ENCODE assay signal across 9 cellular contexts in the genomic region with DNA sequence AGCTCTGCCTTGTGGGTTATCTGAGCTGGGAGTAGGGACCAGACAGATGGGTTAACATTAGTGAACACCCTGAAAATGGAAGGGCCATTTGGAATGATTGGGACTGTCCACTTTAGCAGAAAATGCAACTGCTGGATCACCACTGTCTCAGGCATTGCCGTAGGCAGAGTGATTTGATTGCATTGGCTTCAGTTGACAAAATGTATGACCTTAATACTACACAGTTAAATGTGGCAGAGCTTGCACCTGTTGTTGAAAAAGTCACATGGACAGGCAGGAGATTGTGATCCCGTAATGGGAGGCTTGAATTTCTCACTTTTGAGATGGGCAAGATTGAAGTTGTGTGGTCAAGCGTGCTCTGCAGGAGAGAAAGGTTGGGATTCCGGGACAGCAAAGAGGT.
"Had no signal": no experiment of that assay in that cellular context is flagged by ENCODE, and none has a peak within 500 bp of the region (broad histone marks: within the 10 kb centered on the region; RNA-seq: fewer than 3 reads in every experiment).

No MANE protein-coding gene starts in this region.

- ATAC-seq: HCT116, HepG2, K562 had no signal

- H3K27ac Mint-ChIP-seq: HFFc6 had no signal

- H3K4me3 Mint-ChIP-seq: HFFc6 had no signal

- H3K4me1 ChIP-seq: HAP-1 had no signal

- H3K4me3 ChIP-seq: GM23248, HAP-1, K562 had no signal

- DNase-seq: GM23248, GOT3, H7, HFFc6 had no signal

- FAIRE-seq: HepG2, K562 had no signal

- H3K9ac ChIP-seq: GM23248 had no signal

- H3K36me3 ChIP-seq: HAP-1 had no signal

- H2AFZ ChIP-seq: GM23248 had no signal

- H3K27ac ChIP-seq: GM23248, HL-60 had no signal

- H3K9me3 ChIP-seq: HAP-1 had no signal
